In the genomic region with DNA sequence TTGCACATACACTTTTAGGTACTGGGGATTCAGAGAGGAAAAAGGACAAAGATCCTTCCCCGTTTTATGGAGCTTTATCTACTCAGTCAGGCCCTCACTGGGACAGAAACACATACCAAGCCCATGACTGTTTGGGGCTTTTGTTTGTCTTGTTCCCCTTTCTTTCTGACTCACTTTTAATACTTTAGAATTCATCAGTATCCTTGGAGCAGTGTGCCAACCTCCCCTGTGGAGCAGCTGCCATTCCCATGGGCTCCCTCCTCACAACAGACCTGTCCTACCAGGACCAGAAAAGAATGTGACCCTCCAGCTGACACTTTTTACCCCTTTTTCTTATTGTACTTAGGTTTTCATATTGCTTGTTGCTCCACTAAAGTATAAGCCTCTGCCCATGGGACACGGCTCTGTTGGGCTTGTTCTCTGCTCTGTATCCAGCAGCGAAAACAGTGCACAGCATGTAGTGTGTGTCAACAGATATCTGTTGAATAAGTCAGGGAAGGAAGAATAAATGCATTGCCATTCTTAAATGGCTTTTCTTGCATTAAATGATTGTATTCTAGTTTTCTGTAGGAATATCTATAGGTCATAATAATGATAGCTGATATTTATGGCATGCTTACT, we compare ENCODE assay signal across 10 cellular contexts.
DNase-seq lines count a peak whose midpoint lies in the region; ATAC-seq and TF ChIP-seq lines count a peak whose summit lies in the region.
"Had no signal": no experiment of that assay in that cellular context is flagged by ENCODE, and none has a peak within 500 bp of the region (broad histone marks: within the 10 kb centered on the region; RNA-seq: fewer than 3 reads in every experiment).

No MANE protein-coding gene starts in this region.

- H3K9me3 Mint-ChIP-seq in type B pancreatic cell: peaks cover 9% of the 10 kb centered on the region

- peaks cover 24% of the 10 kb centered on the region for H3K4me1 Mint-ChIP-seq in type B pancreatic cell (ENCODE audit: unreplicated experiment)

- H3K27ac Mint-ChIP-seq in type B pancreatic cell: peak overlapping the region; percentile 25

- intact Hi-C loops in Right ventricle myocardium superior (cut with DNase I): no loop called here

- H3K4me3 Mint-ChIP-seq in type B pancreatic cell: no peak overlapping the region

- H3K36me3 Mint-ChIP-seq in type B pancreatic cell: no peaks in the 10 kb centered on the region

- DNase-seq in HS-27A (ENCODE audit: low read depth): peak; percentile 78
- DNase-seq in T1000 (lab: John Stamatoyannopoulos, UW): peak; percentile 52
- DNase-seq in fibroblast of the aortic adventitia (ENCODE audit: low read depth): peak; percentile 85
- no peak for DNase-seq in type B pancreatic cell (ENCODE audit: extremely low spot score, unreplicated experiment)
- DNase-seq in Right ventricle myocardium superior: no peak
- DNase-seq in effector CD4-positive, alpha-beta T cell: no peak
- DNase-seq in AML-193 (lab: John Stamatoyannopoulos, UW): no peak
- DNase-seq: activated naive CD4-positive, alpha-beta T cell; erythroblast had no signal

- TF ChIP-seq CTCF in fibroblast of the aortic adventitia (IDR thresholded peaks at IDR 0.05; ENCODE audit: insufficient read depth, low read length): no peak
- no peak for TF ChIP-seq CTCF in type B pancreatic cell (conservative IDR thresholded peaks at IDR 0.05)

- H3K4me3 ChIP-seq in fibroblast of the aortic adventitia (ENCODE audit: low read depth, low read length): no peak overlapping the region
- H3K4me3 ChIP-seq: suprapubic skin had no signal

- H3K27me3 Mint-ChIP-seq in type B pancreatic cell: no peaks in the 10 kb centered on the region

- no peak for ATAC-seq in Right ventricle myocardium superior (ENCODE audit: poor library complexity)

Comparison
In these comparisons a context has a peak if more than half of its experiments do, and no peak if none do; other contexts are left out.
1. DNase-seq: peak in HS-27A (single experiment), T1000 (single experiment) and fibroblast of the aortic adventitia (single experiment); none in type B pancreatic cell (single experiment), Right ventricle myocardium superior (single experiment), effector CD4-positive, alpha-beta T cell (single experiment) and AML-193 (0 of 2).